ENCODE assay signal across 1 cellular context in the genomic region with DNA sequence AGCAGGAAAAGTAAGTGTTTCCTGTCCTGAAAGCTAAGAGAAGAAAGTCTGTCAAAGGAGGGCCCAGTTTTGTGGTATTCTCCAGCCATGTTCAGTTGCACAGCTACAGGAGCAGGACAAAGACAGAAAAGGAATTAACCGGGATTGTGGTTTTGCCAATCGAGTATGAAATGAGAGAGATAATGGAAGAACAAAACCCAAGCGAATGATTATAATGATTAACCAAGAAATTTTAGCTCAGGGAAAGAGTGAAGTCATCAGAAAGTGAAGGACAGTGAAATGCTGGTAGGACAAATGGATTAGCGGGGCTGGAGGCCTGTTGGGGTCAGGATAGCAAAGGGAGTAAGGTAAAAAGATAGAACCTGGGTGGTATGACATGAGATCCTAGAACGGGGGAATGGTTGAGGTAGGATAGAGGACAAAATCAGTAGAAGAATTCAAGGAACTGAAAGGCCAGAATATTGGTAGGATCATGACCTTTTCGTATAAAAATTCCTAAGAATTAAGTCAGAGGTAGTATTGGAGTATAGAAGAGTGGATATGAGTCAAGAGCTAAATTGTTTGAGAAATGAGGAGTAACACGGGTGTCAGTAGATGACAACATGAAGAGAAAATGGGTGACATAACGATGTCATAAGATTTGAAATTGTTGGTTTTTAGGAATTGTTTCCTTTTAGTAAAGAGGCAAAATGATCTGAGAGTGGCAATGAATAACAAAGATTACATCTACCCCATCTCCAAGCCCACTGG.
TF ChIP-seq lines count a peak whose summit lies in the region.

No MANE protein-coding gene starts in this region.

TF ChIP-seq in HCT116, 20 proteins besides CTCF, POLR2A, EP300 and RAD21:
- TF ChIP-seq POLR2AphosphoS5 (IDR thresholded peaks at IDR 0.05; ENCODE audit: low read depth, low read length), result no peak
